Comparison of ENCODE assay signal across 3 cellular contexts in the genomic region with DNA sequence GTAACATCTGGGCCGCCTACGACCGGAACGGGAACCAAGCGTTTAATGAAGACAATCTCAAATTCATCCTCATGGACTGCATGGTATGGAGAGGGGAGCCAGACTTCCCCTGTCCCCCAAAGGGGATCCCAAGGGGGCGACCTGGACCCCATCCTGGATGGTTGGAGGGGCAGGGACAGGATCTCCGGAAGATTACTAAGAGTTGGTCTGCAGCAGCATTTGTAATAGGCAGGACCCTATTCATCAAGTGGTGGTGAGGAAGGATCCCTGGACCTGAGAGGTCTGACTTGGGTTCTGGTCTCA.
TF ChIP-seq lines count a peak whose summit lies in the region.

No MANE protein-coding gene starts in this region.

TF ChIP-seq in A549, 52 proteins besides CTCF, POLR2A, EP300 and RAD21:
- TF ChIP-seq JUNB (IDR thresholded peaks at IDR 0.05) (no peak), CHD4 (IDR thresholded peaks at IDR 0.05; ENCODE audit: borderline replicate concordance) (no peak), CBX2 (IDR thresholded peaks at IDR 0.05; ENCODE audit: borderline replicate concordance, low read depth) (no peak), ZC3H11A (IDR thresholded peaks at IDR 0.05) (no peak), ZFP36 (IDR thresholded peaks at IDR 0.05; ENCODE audit: borderline replicate concordance, partially characterized antibody) (no peak), KDM1A (IDR thresholded peaks at IDR 0.05; ENCODE audit: low read depth) (no peak), NR3C1 (IDR thresholded peaks at IDR 0.05) (no peak), RCOR1 (IDR thresholded peaks at IDR 0.05; ENCODE audit: low read depth, low read length) (no peak), CEBPB (IDR thresholded peaks at IDR 0.05) (no peak), NFE2L2 (conservative IDR thresholded peaks at IDR 0.05; ENCODE audit: low read length) (no peak), HOXB5 (CRISPR knock-in tag; IDR thresholded peaks at IDR 0.05) (no peak), TFCP2L1 (CRISPR knock-in tag; IDR thresholded peaks at IDR 0.05) (no peak), POLR2AphosphoS2 (conservative IDR thresholded peaks at IDR 0.05; ENCODE audit: low read length) (no peak)
- TF ChIP-seq, protein P1, sequence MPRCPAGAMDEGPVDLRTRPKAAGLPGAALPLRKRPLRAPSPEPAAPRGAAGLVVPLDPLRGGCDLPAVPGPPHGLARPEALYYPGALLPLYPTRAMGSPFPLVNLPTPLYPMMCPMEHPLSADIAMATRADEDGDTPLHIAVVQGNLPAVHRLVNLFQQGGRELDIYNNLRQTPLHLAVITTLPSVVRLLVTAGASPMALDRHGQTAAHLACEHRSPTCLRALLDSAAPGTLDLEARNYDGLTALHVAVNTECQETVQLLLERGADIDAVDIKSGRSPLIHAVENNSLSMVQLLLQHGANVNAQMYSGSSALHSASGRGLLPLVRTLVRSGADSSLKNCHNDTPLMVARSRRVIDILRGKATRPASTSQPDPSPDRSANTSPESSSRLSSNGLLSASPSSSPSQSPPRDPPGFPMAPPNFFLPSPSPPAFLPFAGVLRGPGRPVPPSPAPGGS (IDR thresholded peaks at IDR 0.05), result no peak
- TF ChIP-seq, protein P2, sequence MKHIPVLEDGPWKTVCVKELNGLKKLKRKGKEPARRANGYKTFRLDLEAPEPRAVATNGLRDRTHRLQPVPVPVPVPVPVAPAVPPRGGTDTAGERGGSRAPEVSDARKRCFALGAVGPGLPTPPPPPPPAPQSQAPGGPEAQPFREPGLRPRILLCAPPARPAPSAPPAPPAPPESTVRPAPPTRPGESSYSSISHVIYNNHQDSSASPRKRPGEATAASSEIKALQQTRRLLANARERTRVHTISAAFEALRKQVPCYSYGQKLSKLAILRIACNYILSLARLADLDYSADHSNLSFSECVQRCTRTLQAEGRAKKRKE (CRISPR knock-in tag; IDR thresholded peaks at IDR 0.05; ENCODE audit: low read depth), result no peak
- TF ChIP-seq, protein P3, sequence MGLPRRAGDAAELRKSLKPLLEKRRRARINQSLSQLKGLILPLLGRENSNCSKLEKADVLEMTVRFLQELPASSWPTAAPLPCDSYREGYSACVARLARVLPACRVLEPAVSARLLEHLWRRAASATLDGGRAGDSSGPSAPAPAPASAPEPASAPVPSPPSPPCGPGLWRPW (IDR thresholded peaks at IDR 0.05), result no peak

TF ChIP-seq in IMR-90, 13 proteins besides CTCF, POLR2A, EP300 and RAD21:
- TF ChIP-seq, protein P4, sequence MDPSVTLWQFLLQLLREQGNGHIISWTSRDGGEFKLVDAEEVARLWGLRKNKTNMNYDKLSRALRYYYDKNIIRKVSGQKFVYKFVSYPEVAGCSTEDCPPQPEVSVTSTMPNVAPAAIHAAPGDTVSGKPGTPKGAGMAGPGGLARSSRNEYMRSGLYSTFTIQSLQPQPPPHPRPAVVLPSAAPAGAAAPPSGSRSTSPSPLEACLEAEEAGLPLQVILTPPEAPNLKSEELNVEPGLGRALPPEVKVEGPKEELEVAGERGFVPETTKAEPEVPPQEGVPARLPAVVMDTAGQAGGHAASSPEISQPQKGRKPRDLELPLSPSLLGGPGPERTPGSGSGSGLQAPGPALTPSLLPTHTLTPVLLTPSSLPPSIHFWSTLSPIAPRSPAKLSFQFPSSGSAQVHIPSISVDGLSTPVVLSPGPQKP (IDR thresholded peaks at IDR 0.05; ENCODE audit: borderline replicate concordance, low read depth, low read length), result no peak
- TF ChIP-seq BHLHE40 (IDR thresholded peaks at IDR 0.05; ENCODE audit: low read depth, low read length) (no peak), MXI1 (IDR thresholded peaks at IDR 0.05; ENCODE audit: borderline replicate concordance, low read depth, low read length) (no peak)
- TF ChIP-seq, protein P5, sequence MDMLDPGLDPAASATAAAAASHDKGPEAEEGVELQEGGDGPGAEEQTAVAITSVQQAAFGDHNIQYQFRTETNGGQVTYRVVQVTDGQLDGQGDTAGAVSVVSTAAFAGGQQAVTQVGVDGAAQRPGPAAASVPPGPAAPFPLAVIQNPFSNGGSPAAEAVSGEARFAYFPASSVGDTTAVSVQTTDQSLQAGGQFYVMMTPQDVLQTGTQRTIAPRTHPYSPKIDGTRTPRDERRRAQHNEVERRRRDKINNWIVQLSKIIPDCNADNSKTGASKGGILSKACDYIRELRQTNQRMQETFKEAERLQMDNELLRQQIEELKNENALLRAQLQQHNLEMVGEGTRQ (IDR thresholded peaks at IDR 0.05; ENCODE audit: low read depth, low read length), result no peak
TF ChIP-seq in IMR-90: peak in this region for 0.

TF ChIP-seq in HEK293T, 16 proteins besides CTCF, POLR2A, EP300 and RAD21:
- no peak for TF ChIP-seq BHLHE40 (IDR thresholded peaks at IDR 0.05; ENCODE audit: borderline replicate concordance)
- TF ChIP-seq ARNT (IDR thresholded peaks at IDR 0.05), result no peak
- no peak for TF ChIP-seq ELF4 (IDR thresholded peaks at IDR 0.05)
- no peak for TF ChIP-seq FOXK2 (IDR thresholded peaks at IDR 0.05)
- TF ChIP-seq LEF1 (IDR thresholded peaks at IDR 0.05; ENCODE audit: borderline replicate concordance), result no peak
- TF ChIP-seq ZNF384 (IDR thresholded peaks at IDR 0.05), result no peak
- TF ChIP-seq FOXA1 (IDR thresholded peaks at IDR 0.05), result no peak
- no peak for TF ChIP-seq SP1 (IDR thresholded peaks at IDR 0.05)
- no peak for TF ChIP-seq HDGF (IDR thresholded peaks at IDR 0.05; ENCODE audit: borderline replicate concordance)
- no peak for TF ChIP-seq NFRKB (IDR thresholded peaks at IDR 0.05)
- TF ChIP-seq, protein P6, sequence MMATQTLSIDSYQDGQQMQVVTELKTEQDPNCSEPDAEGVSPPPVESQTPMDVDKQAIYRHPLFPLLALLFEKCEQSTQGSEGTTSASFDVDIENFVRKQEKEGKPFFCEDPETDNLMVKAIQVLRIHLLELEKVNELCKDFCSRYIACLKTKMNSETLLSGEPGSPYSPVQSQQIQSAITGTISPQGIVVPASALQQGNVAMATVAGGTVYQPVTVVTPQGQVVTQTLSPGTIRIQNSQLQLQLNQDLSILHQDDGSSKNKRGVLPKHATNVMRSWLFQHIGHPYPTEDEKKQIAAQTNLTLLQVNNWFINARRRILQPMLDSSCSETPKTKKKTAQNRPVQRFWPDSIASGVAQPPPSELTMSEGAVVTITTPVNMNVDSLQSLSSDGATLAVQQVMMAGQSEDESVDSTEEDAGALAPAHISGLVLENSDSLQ (IDR thresholded peaks at IDR 0.05), result no peak
- no peak for TF ChIP-seq FOXM1 (IDR thresholded peaks at IDR 0.05; ENCODE audit: borderline replicate concordance)
